In the genomic region with DNA sequence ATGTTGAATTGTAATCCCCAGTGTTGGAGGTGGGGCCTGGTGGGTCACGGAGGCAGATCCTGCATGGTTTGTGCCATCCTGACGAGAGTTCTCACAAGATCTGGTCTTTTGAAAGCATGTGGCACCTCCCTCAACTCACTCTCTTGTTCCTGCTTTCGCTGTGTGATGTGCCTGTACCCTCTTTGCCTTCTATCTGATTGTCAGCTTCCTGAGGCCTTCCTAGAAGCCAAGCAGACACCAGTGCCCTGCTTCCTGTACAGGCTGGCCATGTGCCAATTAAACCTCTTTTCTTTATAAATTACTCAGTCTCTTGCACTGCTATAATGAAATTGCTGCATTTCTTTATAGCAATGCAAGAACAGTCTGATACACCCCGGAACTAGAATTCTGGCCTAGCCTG, we compare ENCODE assay signal across 17 cellular contexts. TPM values are rescaled to one million over a fixed set of nuclear protein-coding genes. Genes with fewer than 3 reads are reported as not detected.
"Had no signal": no experiment of that assay in that cellular context is flagged by ENCODE, and none has a peak within 500 bp of the region (broad histone marks: within the 10 kb centered on the region; RNA-seq: fewer than 3 reads in every experiment).

No MANE protein-coding gene starts in this region.

- ATAC-seq: mucosa of descending colon; right lobe of liver; stimulated activated memory B cell treated with anti-CD40 and anti-IgM and Interleukin-4, amounts not matched to agents 10 μg/mL and 1 μg/mL and 100 μg/mL, for 72 hours had no signal

- H3K27ac Mint-ChIP-seq: nephron; stimulated activated memory B cell treated with anti-CD40 and anti-IgM and Interleukin-4, amounts not matched to agents 10 μg/mL and 1 μg/mL and 100 μg/mL, for 72 hours had no signal

- H3K27ac ChIP-seq: dorsolateral prefrontal cortex, esophagus squamous epithelium, prostate gland, right lobe of liver, transverse colon had no signal

- H3K27me3 ChIP-seq: right lobe of liver, transverse colon had no signal

- H3K36me3 ChIP-seq: esophagus squamous epithelium, prostate gland, right lobe of liver, transverse colon had no signal

- H3K4me3 ChIP-seq: dorsolateral prefrontal cortex, esophagus squamous epithelium, mucosa of descending colon, prostate gland, right lobe of liver, transverse colon had no signal

- H3K9me3 ChIP-seq: esophagus squamous epithelium, mucosa of descending colon, prostate gland, right lobe of liver, SK-N-SH, transverse colon had no signal

- H3K9me3 Mint-ChIP-seq: immature natural killer cell; nephron; stimulated activated memory B cell treated with anti-CD40 and anti-IgM and Interleukin-4, amounts not matched to agents 10 μg/mL and 1 μg/mL and 100 μg/mL, for 72 hours had no signal

- H3K4me1 Mint-ChIP-seq: stimulated activated memory B cell treated with anti-CD40 and anti-IgM and Interleukin-4, amounts not matched to agents 10 μg/mL and 1 μg/mL and 100 μg/mL, for 72 hours had no signal

- H3K4me1 ChIP-seq: prostate gland, right lobe of liver, transverse colon had no signal

- H3K36me3 Mint-ChIP-seq: immature natural killer cell; stimulated activated memory B cell treated with anti-CD40 and anti-IgM and Interleukin-4, amounts not matched to agents 10 μg/mL and 1 μg/mL and 100 μg/mL, for 72 hours had no signal

- DNase-seq: activated CD4-positive, CD25-positive, alpha-beta regulatory T cell treated with anti-CD3 and anti-CD28 coated beads, Interleukin-2, amount 50 U/mL, for 72 hours; activated T-cell treated with anti-CD3 and anti-CD28 coated beads, Interleukin-2, amount 50 U/mL, for 48 hours; dorsolateral prefrontal cortex; esophagus squamous epithelium; foreskin fibroblast; immature natural killer cell; mammary epithelial cell; mucosa of descending colon; right lobe of liver; Right ventricle myocardium superior; SK-N-SH; substantia nigra; transverse colon had no signal

- H3K4me3 Mint-ChIP-seq: immature natural killer cell; nephron; stimulated activated memory B cell treated with anti-CD40 and anti-IgM and Interleukin-4, amounts not matched to agents 10 μg/mL and 1 μg/mL and 100 μg/mL, for 72 hours had no signal

RNA-seq across cellular contexts. Expression of a gene that starts 13.1 kb away (rescaled TPM):
- total RNA-seq: activated CD8-positive, alpha-beta memory T cell treated with anti-CD3 and anti-CD28 coated beads for 36 hours; mammary epithelial cell; right lobe of liver had no signal
- polyA plus RNA-seq: immature natural killer cell, mammary epithelial cell, SK-N-SH had no signal
